In the genomic region with DNA sequence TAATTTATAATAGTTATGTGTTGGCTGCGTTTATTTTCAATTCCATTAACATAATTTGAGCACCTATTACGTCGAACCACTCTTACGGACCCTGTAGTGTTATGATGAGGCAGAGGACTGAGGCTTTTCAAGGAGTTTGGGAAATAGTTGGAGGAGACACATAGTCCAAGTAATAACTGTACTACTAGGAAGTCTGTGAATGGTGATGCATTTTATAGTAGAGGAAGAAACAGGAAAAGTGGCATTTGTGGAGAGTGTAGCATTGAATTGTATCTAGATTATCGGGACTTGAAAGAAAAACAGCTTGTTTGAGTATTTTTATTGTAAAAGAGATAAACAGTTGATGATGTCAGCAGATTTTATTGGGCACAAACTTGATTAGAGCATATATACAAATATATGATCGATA, we compare ENCODE assay signal across 8 cellular contexts. TPM values are rescaled to one million over a fixed set of nuclear protein-coding genes. Genes with fewer than 3 reads are reported as not detected.
DNase-seq lines count a peak whose midpoint lies in the region; ATAC-seq and TF ChIP-seq lines count a peak whose summit lies in the region.

No MANE protein-coding gene starts in this region.

- H3K4me2 ChIP-seq in mammary epithelial cell (ENCODE audit: insufficient read depth, low read depth, low read length): peak overlapping the region; percentile 83

- peak overlapping the region; percentile 82 to 97 (median 92) for H3K4me3 Mint-ChIP-seq in naive thymus-derived CD4-positive, alpha-beta T cell

- no peak for ATAC-seq in naive thymus-derived CD4-positive, alpha-beta T cell

- no peaks in the 10 kb centered on the region for H3K27me3 Mint-ChIP-seq in naive thymus-derived CD4-positive, alpha-beta T cell

- no peaks in the 10 kb centered on the region for H3K27me3 ChIP-seq in BJ (ENCODE audit: control insufficient read depth, insufficient read depth, low read length)
- no peaks in the 10 kb centered on the region for H3K27me3 ChIP-seq in mammary epithelial cell (ENCODE audit: insufficient read depth, low read length)
- no peaks in the 10 kb centered on the region for H3K27me3 ChIP-seq in naive thymus-derived CD4-positive, alpha-beta T cell (ENCODE audit: control insufficient read depth in 2 of 2, insufficient read depth in 2 of 2, low read length in 2 of 2)

- peaks cover 0 to 16% (median 0%) of the 10 kb centered on the region in 5 donors for H3K36me3 Mint-ChIP-seq in naive thymus-derived CD4-positive, alpha-beta T cell

- H3K36me3 ChIP-seq in BJ (ENCODE audit: control insufficient read depth, insufficient read depth, low read length) (no peaks in the 10 kb centered on the region), mammary epithelial cell (ENCODE audit: insufficient read depth, low read length) (no peaks in the 10 kb centered on the region)
- H3K36me3 ChIP-seq in naive thymus-derived CD4-positive, alpha-beta T cell (ENCODE audit: control insufficient read depth in 2 of 3, insufficient read depth in 3 of 3, low read length in 3 of 3): peaks cover 0 to 4% (median 0%) of the 10 kb centered on the region in 3 experiments

- peaks cover 63 to 79% (median 73%) of the 10 kb centered on the region in 7 donors for H3K4me1 Mint-ChIP-seq in naive thymus-derived CD4-positive, alpha-beta T cell

- H3K79me2 ChIP-seq in mammary epithelial cell (ENCODE audit: insufficient read depth, low read length): peaks cover 62% of the 10 kb centered on the region

- peak overlapping the region; percentile 74 for H3K9ac ChIP-seq in mammary epithelial cell (ENCODE audit: insufficient read depth, low read length)

- H4K20me1 ChIP-seq in mammary epithelial cell (ENCODE audit: insufficient read depth, low read length): no peaks in the 10 kb centered on the region

- H2AFZ ChIP-seq in mammary epithelial cell (ENCODE audit: low read depth, low read length): no peak overlapping the region

- peak overlapping the region; percentile 71 to 97 (median 85) for H3K27ac Mint-ChIP-seq in naive thymus-derived CD4-positive, alpha-beta T cell

- POLR2A ChIA-PET in BJ (lab: Charles Lee): interaction anchor here (0.7 kb wide), 2 partner anchors 16 to 485 kb away, joined by 3 to 5 read pairs; no protein-coding TSS in a partner anchor
- POLR2A ChIA-PET in naive thymus-derived CD4-positive, alpha-beta T cell (lab: Charles Lee): interaction anchor here (0.7 to 12.7 kb wide), 5 partner anchors 10 to 198 kb away, joined by 3 to 300 read pairs (median 7); a partner anchor contains a TSS

- no peaks in the 10 kb centered on the region for H3K9me3 Mint-ChIP-seq in naive thymus-derived CD4-positive, alpha-beta T cell

- H3K4me1 ChIP-seq in mammary epithelial cell (ENCODE audit: insufficient read depth, low read length): peaks cover 43% of the 10 kb centered on the region
- H3K4me1 ChIP-seq in naive thymus-derived CD4-positive, alpha-beta T cell (ENCODE audit: control insufficient read depth in 2 of 2, insufficient read depth in 2 of 2, low read length in 2 of 2): peaks cover 63 to 68% of the 10 kb centered on the region in 2 donors

- no TSS peak for BruUV-seq in mammary epithelial cell (replicated peaks; lab: Mats Ljungman, UMichigan)

- peak overlapping the region; percentile 52 for H3K27ac ChIP-seq in mammary epithelial cell (ENCODE audit: insufficient read depth, low read depth, low read length)
- H3K27ac ChIP-seq in naive thymus-derived CD4-positive, alpha-beta T cell (ENCODE audit: low read depth, low read length): peak overlapping the region; percentile 82

- no peak for TF ChIP-seq CTCF in BJ (IDR thresholded peaks at IDR 0.05; ENCODE audit: insufficient read depth, low read depth, low read length)
- TF ChIP-seq CTCF in mammary epithelial cell (conservative IDR thresholded peaks at IDR 0.05 in 1 of 2, IDR thresholded peaks at IDR 0.05 in 1 of 2; ENCODE audit: extremely low read depth in 1 of 2, insufficient read depth in 1 of 2, low read depth in 1 of 2, low read length in 2 of 2): no peak

- H3K4me3 ChIP-seq in BJ (ENCODE audit: low read depth, low read length) (peak overlapping the region; percentile 81), mammary epithelial cell (replicated peaks in 1 of 3; ENCODE audit: insufficient read depth in 1 of 3, low read depth in 2 of 3, low read length in 3 of 3) (peak overlapping the region; percentile 73 to 84 (median 83))
- peak overlapping the region; percentile 93 for H3K4me3 ChIP-seq in Jurkat, Clone E6-1 (ENCODE audit: low read length)
- H3K4me3 ChIP-seq in naive thymus-derived CD4-positive, alpha-beta T cell (ENCODE audit: low read length): peak overlapping the region; percentile 88

- intact Hi-C loops in mammary epithelial cell (cut with micrococcal nuclease): loop anchor here (2.0 to 5.0 kb wide), 2 partner anchors 30 to 225 kb away; a partner anchor contains a TSS
- intact Hi-C loops in naive thymus-derived CD4-positive, alpha-beta T cell (cut with micrococcal nuclease): loop anchor here (5.0 to 10.0 kb wide), 4 partner anchors 245 to 1248 kb away; a partner anchor contains a TSS

- in situ Hi-C loops in mammary epithelial cell (cut with MboI; ENCODE audit: low sequenced_read_pairs in 2 of 2): loop anchor here in 1 of 2 donors (25.0 kb wide), 1 partner anchor 250 kb away; no protein-coding TSS in a partner anchor

- WGBS in mammary epithelial cell (ENCODE audit: low coverage, missing lambda C conversion rate): 1% methylated on average over 6 of the region's 6 CpGs

- DNase-seq in BJ (ENCODE audit: low read depth): no peak
- DNase-seq in Jurkat, Clone E6-1 (ENCODE audit: low read depth, low spot score): no peak
- DNase-seq in mammary epithelial cell: peak; percentile 30
- no peak for DNase-seq in naive thymus-derived CD4-positive, alpha-beta T cell
- DNase-seq in NCI-H345 (lab: John Stamatoyannopoulos, UW): no peak
- no peak for DNase-seq in cerebellum (ENCODE audit: low spot score)
- DNase-seq in activated gamma-delta T cell (lab: John Stamatoyannopoulos, UW): no peak
- no peak for DNase-seq in NK-92 treated with Interleukin-12 subunit alpha and Interleukin-12 subunit beta, amount 100 ng/mL, for 24 hours (lab: John Stamatoyannopoulos, UW)

- dilution Hi-C loops in mammary epithelial cell (cut with HindIII; ENCODE audit: low sequenced_read_pairs): no loop called here

- H3K9me3 ChIP-seq in mammary epithelial cell (replicated peaks; ENCODE audit: insufficient read depth, low read length): no peaks in the 10 kb centered on the region
- no peaks in the 10 kb centered on the region for H3K9me3 ChIP-seq in naive thymus-derived CD4-positive, alpha-beta T cell (ENCODE audit: control insufficient read depth in 2 of 3, low read length in 3 of 3)

- CTCF ChIA-PET in BJ (lab: Yijun Ruan, JAX) (interaction anchor here (2.2 kb wide), 1 partner anchor 22 kb away, joined by 8 read pairs; no protein-coding TSS in a partner anchor), mammary epithelial cell (lab: Charles Lee; ENCODE audit: low non-redundant PET) (interaction anchor here (0.7 to 0.8 kb wide), 3 partner anchors 13 to 80 kb away, joined by 4 to 7 read pairs (median 6); no protein-coding TSS in a partner anchor)
- CTCF ChIA-PET in naive thymus-derived CD4-positive, alpha-beta T cell (lab: Charles Lee): interaction anchor here (0.6 to 0.7 kb wide), 3 partner anchors 52 to 423 kb away, joined by 3 to 4 read pairs (median 3); no protein-coding TSS in a partner anchor

RNA-seq across cellular contexts. Expression of a gene that starts 1.7 kb away (rescaled TPM):
- polyA plus RNA-seq in BJ (2011; rRNA removed) (10.5 and 14.9 TPM in 2 replicates), mammary epithelial cell (9.9 TPM)
- 27.1 and 33.2 TPM in 2 replicates for polyA minus RNA-seq in BJ (2011; rRNA and poly(A)+ RNA removed)
- 29.8 TPM for polyA plus RNA-seq in Jurkat, Clone E6-1 (2012; ENCODE audit: insufficient read depth, insufficient read length)
- total RNA-seq in mammary epithelial cell (10 to 100 TPM; 19.2 to 27.3 TPM), cerebellum (21.1 TPM)
- polyA minus RNA-seq in mammary epithelial cell: 46.6 TPM
- total RNA-seq in naive thymus-derived CD4-positive, alpha-beta T cell: 100 to 1,000 TPM; 120 to 151 (median 147) TPM
- polyA plus RNA-seq in naive thymus-derived CD4-positive, alpha-beta T cell: 100 to 1,000 TPM in 1 of 2 donors, 10 to 100 TPM in 1; 75.8 to 109 TPM
